In the genomic region with DNA sequence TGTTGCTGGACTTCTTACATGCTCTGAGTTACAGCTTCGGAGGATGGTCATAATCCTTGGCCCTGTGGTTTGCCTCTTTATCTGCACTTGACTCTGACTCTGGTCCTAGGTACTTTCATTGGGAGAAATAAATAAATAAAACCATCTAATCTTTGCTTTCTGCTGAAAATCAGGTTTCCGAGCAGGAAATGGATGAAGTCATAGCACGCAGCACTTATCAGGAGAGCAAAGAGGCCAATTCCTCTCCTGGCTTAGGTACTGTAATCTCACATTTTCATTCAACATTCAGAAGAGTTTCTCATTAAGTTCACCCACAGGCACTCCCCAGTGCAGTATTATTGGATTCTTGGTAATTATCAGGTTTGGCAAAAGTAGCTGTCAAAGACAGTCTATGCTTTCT, we compare ENCODE assay signal across 19 cellular contexts.
"Had no signal": no experiment of that assay in that cellular context is flagged by ENCODE, and none has a peak within 500 bp of the region (broad histone marks: within the 10 kb centered on the region; RNA-seq: fewer than 3 reads in every experiment).

No MANE protein-coding gene starts in this region.

- H3K4me3 ChIP-seq: coronary artery, esophagus squamous epithelium, gastrocnemius medialis, heart right ventricle, left lung, lower lobe of right lung had no signal

- DNase-seq: effector CD4-positive, alpha-beta T cell; effector memory CD4-positive, alpha-beta T cell; erythroblast; esophagus squamous epithelium; foreskin fibroblast; foreskin melanocyte; gastrocnemius medialis; glutamatergic neuron; heart right ventricle; hippocampal formation; left cardiac atrium; left lung; left ventricle myocardium superior; lower lobe of right lung; mammary epithelial cell; mesendoderm; midbrain had no signal

- H3K27ac ChIP-seq: coronary artery, epithelial cell of prostate, esophagus squamous epithelium, gastrocnemius medialis, heart right ventricle, left lung, lower lobe of right lung had no signal

- H3K27me3 ChIP-seq: esophagus squamous epithelium, gastrocnemius medialis, heart right ventricle, left lung had no signal
